In genomic region chr1:32494711-32495337, GRCh38 we compare ENCODE assay signal across 27 cellular contexts. TPM values are rescaled to one million over a fixed set of nuclear protein-coding genes. Genes with fewer than 3 reads are reported as not detected.
"Had no signal": no experiment of that assay in that cellular context is flagged by ENCODE, and none has a peak within 500 bp of the region (broad histone marks: within the 10 kb centered on the region; RNA-seq: fewer than 3 reads in every experiment).

No MANE protein-coding gene starts in this region.

- H3K36me3 Mint-ChIP-seq: activated CD8-positive, alpha-beta memory T cell treated with anti-CD3 and anti-CD28 coated beads, Interleukin-2, amount 10 ng/mL, durations not matched to agents 7 days and 5 days; activated naive CD4-positive, alpha-beta T cell treated with anti-CD3 and anti-CD28 coated beads, Interleukin-2, amount 50 U/mL, for 72 hours; immature natural killer cell; naive B cell; T-cell had no signal

- H3K27me3 Mint-ChIP-seq: brain had no signal

- H3K9me3 Mint-ChIP-seq: activated naive CD4-positive, alpha-beta T cell treated with anti-CD3 and anti-CD28 coated beads, Interleukin-2, amount 50 U/mL, for 72 hours; brain; effector memory CD8-positive, alpha-beta T cell; immature natural killer cell; naive B cell; nephron progenitor cell; T-cell had no signal

- H3K9me3 ChIP-seq: gastrocnemius medialis, lower lobe of right lung, neutrophil, sigmoid colon, tibial nerve had no signal

- H3K4me3 ChIP-seq: gastrocnemius medialis, lower lobe of right lung, sigmoid colon, tibial nerve had no signal

- ATAC-seq: activated CD4-positive, alpha-beta T cell treated with anti-CD3 and anti-CD28 coated beads for 36 hours; activated CD8-positive, alpha-beta memory T cell treated with anti-CD3 and anti-CD28 coated beads, Interleukin-2, amount 10 ng/mL, durations not matched to agents 7 days and 5 days; activated CD8-positive, alpha-beta T cell treated with anti-CD3 and anti-CD28 coated beads, Interleukin-2, amount 10 ng/mL, durations not matched to agents 7 days and 5 days; effector memory CD8-positive, alpha-beta T cell; gastrocnemius medialis; left lobe of liver; lower lobe of right lung; T-cell had no signal

- H3K27ac ChIP-seq: neutrophil, tibial nerve had no signal

- H3K27ac Mint-ChIP-seq: activated CD4-positive, alpha-beta T cell treated with anti-CD3 and anti-CD28 coated beads for 36 hours; activated CD8-positive, alpha-beta memory T cell treated with anti-CD3 and anti-CD28 coated beads, Interleukin-2, amount 10 ng/mL, durations not matched to agents 7 days and 5 days; activated CD8-positive, alpha-beta T cell treated with anti-CD3 and anti-CD28 coated beads, Interleukin-2, amount 10 ng/mL, durations not matched to agents 7 days and 5 days; activated naive CD4-positive, alpha-beta T cell treated with anti-CD3 and anti-CD28 coated beads, Interleukin-2, amount 50 U/mL, for 72 hours; effector memory CD8-positive, alpha-beta T cell; immature natural killer cell; T-cell had no signal

- DNase-seq: activated CD4-positive, alpha-beta T cell treated with anti-CD3 and anti-CD28 coated beads for 36 hours; activated CD4-positive, CD25-positive, alpha-beta regulatory T cell; activated CD8-positive, alpha-beta memory T cell treated with anti-CD3 and anti-CD28 coated beads, Interleukin-2, amount 10 ng/mL, durations not matched to agents 7 days and 5 days; activated CD8-positive, alpha-beta T cell treated with anti-CD3 and anti-CD28 coated beads, Interleukin-2, amount 10 ng/mL, durations not matched to agents 7 days and 5 days; activated naive CD4-positive, alpha-beta T cell; activated T-cell treated with anti-CD3 and anti-CD28 coated beads, Interleukin-2, amount 50 U/mL, for 48 hours; aorta; cortex of kidney; effector memory CD8-positive, alpha-beta T cell; gastrocnemius medialis; hippocampal formation; immature natural killer cell; lower lobe of right lung; mesendoderm; naive B cell; nephron progenitor cell; sigmoid colon; stimulated activated naive CD4-positive, alpha-beta T cell; T-cell had no signal

- H3K4me3 Mint-ChIP-seq: activated CD4-positive, alpha-beta T cell treated with anti-CD3 and anti-CD28 coated beads for 36 hours; activated CD8-positive, alpha-beta memory T cell treated with anti-CD3 and anti-CD28 coated beads, Interleukin-2, amount 10 ng/mL, durations not matched to agents 7 days and 5 days; activated CD8-positive, alpha-beta T cell treated with anti-CD3 and anti-CD28 coated beads, Interleukin-2, amount 10 ng/mL, durations not matched to agents 7 days and 5 days; effector memory CD8-positive, alpha-beta T cell; immature natural killer cell; nephron progenitor cell; T-cell had no signal

- H3K27me3 ChIP-seq: gastrocnemius medialis, sigmoid colon, tibial nerve had no signal

- H3K36me3 ChIP-seq: gastrocnemius medialis, lower lobe of right lung, neutrophil, sigmoid colon, tibial nerve had no signal

RNA-seq across cellular contexts. Expression of gene ZBTB8B, which starts 30.0 kb away (rescaled TPM):
- total RNA-seq: activated CD4-positive, alpha-beta T cell treated with anti-CD3 and anti-CD28 coated beads for 36 hours; activated CD8-positive, alpha-beta memory T cell treated with anti-CD3 and anti-CD28 coated beads, Interleukin-2, amount 10 ng/mL, durations not matched to agents 7 days and 5 days; activated CD8-positive, alpha-beta T cell treated with anti-CD3 and anti-CD28 coated beads, Interleukin-2, amount 10 ng/mL, durations not matched to agents 7 days and 5 days; activated naive CD4-positive, alpha-beta T cell treated with anti-CD3 and anti-CD28 coated beads, Interleukin-2, amount 50 U/mL, for 72 hours; cardiac septum; gastrocnemius medialis; left lobe of liver; posterior vena cava; T-helper 2 cell treated with Interferon-gamma antibody and Interleukin-4, amounts not matched to agents 100 ng/mL and 5 ng/mL, for 36 hours had no signal
- polyA plus RNA-seq: aorta, immature natural killer cell had no signal
